11 cellular contexts compared by ENCODE assay signal in the genomic region with DNA sequence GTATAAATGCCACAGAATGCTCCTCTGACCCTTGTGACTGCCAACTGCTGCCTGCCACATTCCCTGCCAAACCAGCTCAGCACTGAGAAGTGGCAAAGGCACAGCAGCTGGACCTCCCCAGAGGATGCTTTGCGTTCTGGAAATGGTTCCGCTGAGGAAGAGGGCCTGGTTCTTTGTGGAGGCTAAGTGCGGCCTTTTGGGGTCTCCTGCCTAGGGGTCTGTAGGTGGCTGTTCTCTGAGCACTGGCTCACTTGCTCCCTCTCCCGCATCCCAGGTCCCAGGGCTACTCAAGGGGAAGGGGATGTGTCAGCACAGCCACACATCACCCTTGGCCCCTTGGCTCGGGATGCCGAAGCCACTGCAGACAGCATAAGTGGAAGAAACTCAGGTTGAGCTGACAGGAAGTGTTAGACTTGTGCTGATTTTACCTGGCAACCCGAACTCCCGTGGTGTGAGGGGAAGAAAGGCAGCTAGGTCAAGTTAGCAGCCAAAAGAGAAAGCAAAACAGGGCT. TPM values are rescaled to one million over a fixed set of nuclear protein-coding genes. Genes with fewer than 3 reads are reported as not detected.
A peak's percentile ranks its signal among the peaks of the same experiment; 100 is the strongest.
DNase-seq lines count a peak whose midpoint lies in the region; ATAC-seq and TF ChIP-seq lines count a peak whose summit lies in the region.
"Had no signal": no experiment of that assay in that cellular context is flagged by ENCODE, and none has a peak within 500 bp of the region (broad histone marks: within the 10 kb centered on the region; RNA-seq: fewer than 3 reads in every experiment).

No MANE protein-coding gene starts in this region.

- no peaks in the 10 kb centered on the region for H3F3A ChIP-seq in GM23338 (replicated peaks; ENCODE audit: low read depth)

- H3K79me2 ChIP-seq in GM23338 (replicated peaks; ENCODE audit: insufficient read depth): no peaks in the 10 kb centered on the region

- peaks cover 5% of the 10 kb centered on the region; the same call in 1 of the 3 replicates for H3K36me3 Mint-ChIP-seq in GM23338 (ENCODE audit: low read depth)
- peaks cover 8% of the 10 kb centered on the region for H3K36me3 Mint-ChIP-seq in activated CD4-positive, alpha-beta memory T cell treated with anti-CD3 and anti-CD28 coated beads for 36 hours

- ATAC-seq in GM23338: peak; percentile 53
- no peak for ATAC-seq in GM18873 (IDR thresholded peaks at IDR 0.05; ENCODE audit: low FRiP score, unreplicated experiment)
- no peak for ATAC-seq in GM18498 (IDR thresholded peaks at IDR 0.05; ENCODE audit: unreplicated experiment)

- peaks cover 5% of the 10 kb centered on the region for H3K27me3 Mint-ChIP-seq in GM23338 (ENCODE audit: insufficient read depth, low read depth, poor library complexity)
- no peaks in the 10 kb centered on the region for H3K27me3 Mint-ChIP-seq in activated CD4-positive, alpha-beta memory T cell treated with anti-CD3 and anti-CD28 coated beads for 36 hours
- H3K27me3 Mint-ChIP-seq: dendritic cell treated with granulocyte-macrophage colony-stimulating factor and Interleukin-4, amounts not matched to agents 40 ng/mL and 50 ng/mL, for 4 days had no signal

- H3K4me3 Mint-ChIP-seq in GM23338: no peak overlapping the region
- peak overlapping the region; percentile 65 for H3K4me3 Mint-ChIP-seq in activated CD4-positive, alpha-beta memory T cell treated with anti-CD3 and anti-CD28 coated beads for 36 hours
- H3K4me3 Mint-ChIP-seq: dendritic cell treated with granulocyte-macrophage colony-stimulating factor and Interleukin-4, amounts not matched to agents 40 ng/mL and 50 ng/mL, for 4 days had no signal

- no peak for TF ChIP-seq CTCF in GM23338 (conservative IDR thresholded peaks at IDR 0.05; ENCODE audit: low read depth in 2 of 2)

- H3K4me2 ChIP-seq in GM23338: no peak overlapping the region

- H3K9ac ChIP-seq in duodenal mucosa (ENCODE audit: low read depth in 1 of 2, low read length in 2 of 2) (peak overlapping the region; percentile 10 to 48), rectal smooth muscle tissue (ENCODE audit: low read length) (no peak overlapping the region)

- H3K36me3 ChIP-seq in GM23338 (ENCODE audit: insufficient read depth): no peaks in the 10 kb centered on the region
- H3K36me3 ChIP-seq in duodenal mucosa (ENCODE audit: control insufficient read depth in 1 of 2, insufficient read depth in 2 of 2, low read length in 2 of 2): no peaks in the 10 kb centered on the region
- no peaks in the 10 kb centered on the region for H3K36me3 ChIP-seq in rectal smooth muscle tissue (ENCODE audit: control insufficient read depth, insufficient read depth, low read length)

- POLR2A ChIA-PET in activated CD4-positive, alpha-beta memory T cell treated with anti-CD3 and anti-CD28 coated beads for 36 hours (lab: Charles Lee): interaction anchor here (0.6 to 1.3 kb wide), 2 partner anchors 17 to 76 kb away, joined by 4 read pairs; no protein-coding TSS in a partner anchor

- intact Hi-C loops in activated CD4-positive, alpha-beta memory T cell treated with anti-CD3 and anti-CD28 coated beads for 36 hours (cut with micrococcal nuclease): loop anchor here (1.0 to 2.0 kb wide), 5 partner anchors 18 to 343 kb away; a partner anchor contains a TSS

- H3K4me1 ChIP-seq in GM23338 (ENCODE audit: insufficient read depth): 0 out of 2 replicates have a peak, but pooled peaks cover 6% of the 10 kb centered on the region
- peaks cover 7 to 19% of the 10 kb centered on the region in 2 donors for H3K4me1 ChIP-seq in duodenal mucosa (ENCODE audit: control insufficient read depth in 1 of 2, insufficient read depth in 2 of 2, low read length in 2 of 2)
- peaks cover 2% of the 10 kb centered on the region for H3K4me1 ChIP-seq in rectal smooth muscle tissue (ENCODE audit: control insufficient read depth, insufficient read depth, low read length)
- H3K4me1 ChIP-seq: Caco-2 had no signal

- peaks cover 5% of the 10 kb centered on the region; the same call in 2 of the 3 replicates for H3K9me3 Mint-ChIP-seq in GM23338
- peaks cover 17% of the 10 kb centered on the region for H3K9me3 Mint-ChIP-seq in activated CD4-positive, alpha-beta memory T cell treated with anti-CD3 and anti-CD28 coated beads for 36 hours

- peaks cover 2 to 5% of the 10 kb centered on the region in 2 donors for H3K9me3 ChIP-seq in duodenal mucosa (ENCODE audit: control insufficient read depth in 1 of 2, low read length in 2 of 2)

- peaks cover 14% of the 10 kb centered on the region for H3K4me1 Mint-ChIP-seq in GM23338
- peaks cover 24% of the 10 kb centered on the region for H3K4me1 Mint-ChIP-seq in activated CD4-positive, alpha-beta memory T cell treated with anti-CD3 and anti-CD28 coated beads for 36 hours (ENCODE audit: low read depth)

- H3K27ac ChIP-seq in GM23338 (ENCODE audit: low read depth): no peak overlapping the region
- no peak overlapping the region for H3K27ac ChIP-seq in duodenal mucosa (ENCODE audit: low read depth, low read length)
- H3K27ac ChIP-seq in rectal smooth muscle tissue (ENCODE audit: low read depth, low read length): no peak overlapping the region

- peak overlapping the region; percentile 56 for H2AFZ ChIP-seq in GM23338

- H3K4me3 ChIP-seq in GM23338 (no peak overlapping the region), duodenal mucosa (ENCODE audit: low read depth in 1 of 2, low read length in 2 of 2) (peak overlapping the region in 1 of 2 donors; percentile 34), rectal smooth muscle tissue (ENCODE audit: low read length) (peak overlapping the region; percentile 23)

- H3K27me3 ChIP-seq in GM23338 (ENCODE audit: insufficient read depth): no peaks in the 10 kb centered on the region
- H3K27me3 ChIP-seq in duodenal mucosa (ENCODE audit: control insufficient read depth in 1 of 2, insufficient read depth in 2 of 2, low read length in 2 of 2): no peaks in the 10 kb centered on the region
- no peaks in the 10 kb centered on the region for H3K27me3 ChIP-seq in rectal smooth muscle tissue (ENCODE audit: control insufficient read depth, insufficient read depth, low read length)

- H4K20me1 ChIP-seq in GM23338 (replicated peaks; ENCODE audit: insufficient read depth): no peaks in the 10 kb centered on the region

- CTCF ChIA-PET in activated CD4-positive, alpha-beta memory T cell treated with anti-CD3 and anti-CD28 coated beads for 36 hours (lab: Charles Lee): interaction anchor here (0.6 to 4.0 kb wide), 36 partner anchors 8 to 606 kb away, joined by 3 to 60 read pairs (median 3); a partner anchor contains a TSS

- H3K27ac Mint-ChIP-seq in GM23338: no peak overlapping the region
- H3K27ac Mint-ChIP-seq in activated CD4-positive, alpha-beta memory T cell treated with anti-CD3 and anti-CD28 coated beads for 36 hours: peak overlapping the region; percentile 84
- H3K27ac Mint-ChIP-seq: dendritic cell treated with granulocyte-macrophage colony-stimulating factor and Interleukin-4, amounts not matched to agents 40 ng/mL and 50 ng/mL, for 4 days had no signal

- peak; percentile 29 for DNase-seq in GM23338 (ENCODE audit: low spot score)
- peak; percentile 60 for DNase-seq in activated CD4-positive, alpha-beta memory T cell treated with anti-CD3 and anti-CD28 coated beads for 36 hours
- DNase-seq in COR-L47 (lab: John Stamatoyannopoulos, UW): no peak
- DNase-seq in iPS-NIHi7 (ENCODE audit: extremely low spot score): no peak
- DNase-seq: Caco-2, NCI-H1930 had no signal

- H3K9me2 ChIP-seq in GM23338 (ENCODE audit: insufficient read depth): no peaks in the 10 kb centered on the region

TF ChIP-seq in GM23338, 12 proteins besides CTCF, POLR2A, EP300 and RAD21 (continues in another document):
- TF ChIP-seq CREB1 (CRISPR knock-in tag; IDR thresholded peaks at IDR 0.05; ENCODE audit: low read depth): no peak
- no peak for TF ChIP-seq ZNF114 (CRISPR knock-in tag; IDR thresholded peaks at IDR 0.05)

RNA-seq across cellular contexts. Expression of a gene that starts 56.8 kb away (rescaled TPM):
- 22.6 and 26.1 TPM in 2 replicates for total RNA-seq in GM23338 (2014; rRNA removed; shearing (Covaris generic))
- polyA plus RNA-seq in GM23338 (2016; fragmentation: Nextera tagmentation; extraction: Ambion mirVana): 10.2 and 10.7 TPM in 2 replicates
- total RNA-seq in activated CD4-positive, alpha-beta memory T cell treated with anti-CD3 and anti-CD28 coated beads for 36 hours: 1 to 10 TPM; 7.3 to 7.8 TPM

Comparison
In these comparisons a context has a peak if more than half of its experiments do, and no peak if none do; other contexts are left out.
1. DNase-seq: peak in GM23338 (single experiment) and activated CD4-positive, alpha-beta memory T cell treated with anti-CD3 and anti-CD28 coated beads for 36 hours (single experiment); none in COR-L47 (single experiment) and iPS-NIHi7 (single experiment).